In genomic region chr1:39387452-39387851, GRCh38 we compare ENCODE assay signal across 10 cellular contexts.
DNase-seq lines count a peak whose midpoint lies in the region; ATAC-seq and TF ChIP-seq lines count a peak whose summit lies in the region.
"Had no signal": no experiment of that assay in that cellular context is flagged by ENCODE, and none has a peak within 500 bp of the region (broad histone marks: within the 10 kb centered on the region; RNA-seq: fewer than 3 reads in every experiment).

No MANE protein-coding gene starts in this region.

- no peak for TF ChIP-seq EP300 in transverse colon (IDR thresholded peaks at IDR 0.05; ENCODE audit: low read depth)

- no peak overlapping the region for H3K4me3 ChIP-seq in transverse colon

- no peaks in the 10 kb centered on the region for H3K27me3 ChIP-seq in transverse colon

- H3K27ac ChIP-seq in transverse colon = peak overlapping the region; percentile 2 to 26 (median 12)

- no peak for DNase-seq in activated naive CD4-positive, alpha-beta T cell treated with anti-CD3 and anti-CD28 coated beads, Interleukin-2, amount 50 U/mL, for 72 hours (ENCODE audit: low spot score in 2 of 2)
- no peak for DNase-seq in activated naive CD4-positive, alpha-beta T cell treated with Interleukin-2 at 50 U/mL for 16 hours
- DNase-seq in T1000 (lab: John Stamatoyannopoulos, UW) = peak; percentile 63
- peak; percentile 66 for DNase-seq in foreskin melanocyte
- DNase-seq in transverse colon = no peak
- no peak for DNase-seq in NCI-H2107 treated with DMSO at 0.1 percent for 48 hours (lab: John Stamatoyannopoulos, UW; ENCODE audit: unreplicated experiment)
- DNase-seq in stimulated activated naive CD4-positive, alpha-beta T cell (lab: John Stamatoyannopoulos, UW) = no peak
- DNase-seq: right cardiac atrium had no signal

- peaks cover 0 to 17% (median 9%) of the 10 kb centered on the region in 4 donors for H3K4me1 ChIP-seq in transverse colon

- TF ChIP-seq POLR2A in transverse colon (IDR thresholded peaks at IDR 0.05) = no peak

- in situ Hi-C loops in transverse colon (cut with MboI; ENCODE audit: low pct_ligation_motif_present in 1 of 4, low pct_unique_long_range_greater_than_20kb in 1 of 4, low sequenced_read_pairs in 3 of 4) = no loop called here

- WGBS in transverse colon (ENCODE audit: low coverage in 1 of 2), 2 donors = 84 to 100% methylated on average over 1 to 4 of the region's 4 CpGs

- ATAC-seq in activated naive CD4-positive, alpha-beta T cell treated with anti-CD3 and anti-CD28 coated beads, Interleukin-2, amount 50 U/mL, for 72 hours = no peak
- no peak for ATAC-seq in GM18520 (IDR thresholded peaks at IDR 0.05; ENCODE audit: unreplicated experiment)
- ATAC-seq: right cardiac atrium, Right ventricle myocardium inferior had no signal

- intact Hi-C loops in transverse colon (cut with DNase I; ENCODE audit: low total_unique reads) = no loop called here

- H3K27ac Mint-ChIP-seq in activated naive CD4-positive, alpha-beta T cell treated with anti-CD3 and anti-CD28 coated beads, Interleukin-2, amount 50 U/mL, for 72 hours = peak overlapping the region; percentile 18 to 58

- peaks cover 22 to 34% of the 10 kb centered on the region in 2 donors for H3K36me3 Mint-ChIP-seq in activated naive CD4-positive, alpha-beta T cell treated with anti-CD3 and anti-CD28 coated beads, Interleukin-2, amount 50 U/mL, for 72 hours

- H3K9me3 Mint-ChIP-seq in activated naive CD4-positive, alpha-beta T cell treated with anti-CD3 and anti-CD28 coated beads, Interleukin-2, amount 50 U/mL, for 72 hours = no peaks in the 10 kb centered on the region

- H3K9me3 ChIP-seq in transverse colon = no peaks in the 10 kb centered on the region

- TF ChIP-seq CTCF in transverse colon (IDR thresholded peaks at IDR 0.05) = no peak

- peaks cover 0 to 47% (median 16%) of the 10 kb centered on the region in 4 donors for H3K36me3 ChIP-seq in transverse colon

Comparison
In these comparisons a context has a peak if more than half of its experiments do, and no peak if none do; other contexts are left out.
1. DNase-seq: peak in T1000 (single experiment) and foreskin melanocyte (single experiment); none in activated naive CD4-positive, alpha-beta T cell treated with anti-CD3 and anti-CD28 coated beads, Interleukin-2, amount 50 U/mL, for 72 hours (0 of 2), activated naive CD4-positive, alpha-beta T cell treated with Interleukin-2 at 50 U/mL for 16 hours (single experiment), transverse colon (single experiment), NCI-H2107 treated with DMSO at 0.1 percent for 48 hours (single experiment) and stimulated activated naive CD4-positive, alpha-beta T cell (0 of 6).